Comparison of ENCODE assay signal across 8 cellular contexts in the genomic region with DNA sequence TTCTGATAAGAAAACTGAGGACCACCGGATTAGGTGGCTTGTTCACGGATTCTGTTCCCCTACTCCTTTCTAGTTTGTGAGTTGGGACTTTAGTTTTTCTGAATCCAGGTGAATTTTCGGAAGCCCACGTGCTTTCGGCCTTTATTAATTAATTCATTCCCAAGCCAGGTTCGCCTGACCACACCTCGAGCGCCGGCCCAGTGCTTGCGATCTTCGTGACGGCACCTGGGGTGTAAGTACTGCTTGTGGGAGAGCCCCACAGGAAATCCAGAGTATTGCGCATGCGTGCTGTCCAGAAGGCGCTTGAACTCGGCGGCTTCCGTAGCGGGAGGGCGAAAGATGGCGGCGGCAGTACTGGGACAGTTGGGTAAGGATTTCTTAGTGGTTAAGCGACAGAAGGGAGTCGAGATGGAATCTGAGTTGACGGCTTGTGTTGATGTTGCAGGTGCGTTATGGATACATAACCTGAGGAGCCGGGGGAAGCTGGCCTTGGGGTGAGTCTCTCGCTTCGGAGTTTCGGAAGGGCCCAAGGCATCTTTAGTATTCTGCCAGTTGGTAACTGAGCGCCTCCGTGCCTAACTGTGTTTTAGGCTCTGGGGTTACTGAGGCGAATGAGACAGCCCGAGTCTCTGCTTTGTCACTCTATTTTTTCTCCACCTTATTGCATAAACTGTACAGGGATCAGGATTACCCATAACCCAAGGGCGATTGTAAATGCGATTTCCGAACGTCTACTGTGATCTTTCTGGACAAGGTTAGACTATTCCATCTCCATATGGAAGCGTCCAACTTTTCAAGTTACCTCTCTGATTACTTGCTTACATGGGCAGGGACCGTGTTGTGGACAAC. TPM values are rescaled to one million over a fixed set of nuclear protein-coding genes. Genes with fewer than 3 reads are reported as not detected.
DNase-seq lines count a peak whose midpoint lies in the region; ATAC-seq and TF ChIP-seq lines count a peak whose summit lies in the region.

A gene (plus strand): TSS at position 302 of the 849 bp plus-strand sequence. CDS start 38 bp downstream, at position 340.

- H2AFZ ChIP-seq in SK-N-SH (ENCODE audit: low read depth) = peak within 1 kb of the TSS; percentile 94

- peaks cover 3% of the 10 kb centered on the region; the same call in 1 of the 2 replicates for H4K20me1 ChIP-seq in SK-N-SH (ENCODE audit: insufficient read depth)

- H3K79me2 ChIP-seq in SK-N-SH (ENCODE audit: insufficient read depth) = peaks cover 63% of the 10 kb centered on the region

- H3K4me1 ChIP-seq in SK-N-SH (ENCODE audit: control insufficient read depth in 1 of 2, insufficient read depth in 2 of 2, low read depth in 1 of 2, low read length in 1 of 2) = peaks cover 7 to 15% of the 10 kb centered on the region in 2 experiments; a peak in 3 of 4 replicates

- peak within 1 kb of the TSS; percentile 84 for H3K9ac ChIP-seq in SK-N-SH

- H3K27me3 ChIP-seq in SK-N-SH (ENCODE audit: insufficient read depth) = no peaks in the 10 kb centered on the region

- peak within 1 kb of the TSS; percentile 82 for H3K4me2 ChIP-seq in SK-N-SH

- no peak; the same call in 1 of the 2 replicates for TF ChIP-seq RAD21 in SK-N-SH (IDR thresholded peaks at IDR 0.05; ENCODE audit: low read length)

- CTCF ChIA-PET in SK-N-SH (lab: Yijun Ruan, JAX) = interaction anchor here (1.0 to 1.4 kb wide), 2 partner anchors 31 to 286 kb away, joined by 3 to 4 read pairs; no protein-coding TSS in a partner anchor

- H3K4me3 ChIP-seq in SK-N-SH (ENCODE audit: low read depth in 2 of 2, low read length in 1 of 2) = peak within 1 kb of the TSS; percentile 82 to 90

- peak in 1 of 2 experiments; percentile 6; a peak in 1 of 4 replicates for TF ChIP-seq EP300 in SK-N-SH (IDR thresholded peaks at IDR 0.05; ENCODE audit: borderline replicate concordance in 1 of 2, low read depth in 1 of 2, low read length in 1 of 2)

- DNase-seq in GM04504 (ENCODE audit: low read depth) = peak; percentile 81
- DNase-seq in NCI-H1092 (lab: John Stamatoyannopoulos, UW) = peak; percentile 80
- DNase-seq in SK-N-SH = peak; percentile 91
- peak; percentile 93 for DNase-seq in activated naive CD4-positive, alpha-beta T cell treated with anti-CD3 and anti-CD28 coated beads, Interleukin-2, amount 50 U/mL, for 16 hours
- DNase-seq in globus pallidus (ENCODE audit: low spot score) = peak; percentile 88
- DNase-seq in non-pigmented ciliary epithelial cell (ENCODE audit: low read depth) = peak; percentile 78
- DNase-seq in substantia nigra (lab: John Stamatoyannopoulos, UW) = peak; percentile 23 to 93 (median 82)

- no peak for TF ChIP-seq CTCF in SK-N-SH (IDR thresholded peaks at IDR 0.05)

- no peaks in the 10 kb centered on the region for H3K9me3 ChIP-seq in SK-N-SH

- peak; percentile 49 for ATAC-seq in HG02571 (IDR thresholded peaks at IDR 0.05; ENCODE audit: unreplicated experiment)

- POLR2A ChIA-PET in SK-N-SH (lab: Yijun Ruan, JAX) = no interaction called here

- WGBS in SK-N-SH (ENCODE audit: low lambda C conversion rate) = 2% methylated on average over 35 of the region's 40 CpGs

- H3K27ac ChIP-seq in SK-N-SH (ENCODE audit: low read depth in 2 of 2, low read length in 1 of 2) = peak within 1 kb of the TSS; percentile 58 to 78; a peak in 3 of 4 replicates
- peak within 1 kb of the TSS; percentile 81 for H3K27ac ChIP-seq in substantia nigra (ENCODE audit: low read depth, low read length, poor library complexity, severe bottlenecking)

- H3K36me3 ChIP-seq in SK-N-SH (replicated peaks in 1 of 2; ENCODE audit: control insufficient read depth in 1 of 2, insufficient read depth in 2 of 2, low read length in 1 of 2) = no peaks in the 10 kb centered on the region

- no peaks in the 10 kb centered on the region for H3K9me2 ChIP-seq in SK-N-SH

- H3F3A ChIP-seq in SK-N-SH (replicated peaks; ENCODE audit: insufficient read depth) = peaks cover 9% of the 10 kb centered on the region

TF ChIP-seq in SK-N-SH, 30 proteins besides CTCF, POLR2A, EP300 and RAD21:
- peak; percentile 64 for TF ChIP-seq NRF1 (IDR thresholded peaks at IDR 0.05; ENCODE audit: low read depth, low read length)
- peak; percentile 75; the same call in 1 of the 2 replicates for TF ChIP-seq SIN3A (IDR thresholded peaks at IDR 0.05; ENCODE audit: borderline replicate concordance, low read depth, low read length)
- TF ChIP-seq GABPA (IDR thresholded peaks at IDR 0.05; ENCODE audit: low read depth) = peak; percentile 27; the same call in 1 of the 2 replicates
- no peak for TF ChIP-seq SMC3 (IDR thresholded peaks at IDR 0.05; ENCODE audit: low read depth, low read length)
- TF ChIP-seq YY1 (IDR thresholded peaks at IDR 0.05; ENCODE audit: low read depth) = peak; percentile 97
- TF ChIP-seq RFX5 (IDR thresholded peaks at IDR 0.05; ENCODE audit: low read length) = no peak
- TF ChIP-seq TEAD4 (IDR thresholded peaks at IDR 0.05; ENCODE audit: borderline replicate concordance, insufficient read depth) = no peak
- TF ChIP-seq, protein P1, sequence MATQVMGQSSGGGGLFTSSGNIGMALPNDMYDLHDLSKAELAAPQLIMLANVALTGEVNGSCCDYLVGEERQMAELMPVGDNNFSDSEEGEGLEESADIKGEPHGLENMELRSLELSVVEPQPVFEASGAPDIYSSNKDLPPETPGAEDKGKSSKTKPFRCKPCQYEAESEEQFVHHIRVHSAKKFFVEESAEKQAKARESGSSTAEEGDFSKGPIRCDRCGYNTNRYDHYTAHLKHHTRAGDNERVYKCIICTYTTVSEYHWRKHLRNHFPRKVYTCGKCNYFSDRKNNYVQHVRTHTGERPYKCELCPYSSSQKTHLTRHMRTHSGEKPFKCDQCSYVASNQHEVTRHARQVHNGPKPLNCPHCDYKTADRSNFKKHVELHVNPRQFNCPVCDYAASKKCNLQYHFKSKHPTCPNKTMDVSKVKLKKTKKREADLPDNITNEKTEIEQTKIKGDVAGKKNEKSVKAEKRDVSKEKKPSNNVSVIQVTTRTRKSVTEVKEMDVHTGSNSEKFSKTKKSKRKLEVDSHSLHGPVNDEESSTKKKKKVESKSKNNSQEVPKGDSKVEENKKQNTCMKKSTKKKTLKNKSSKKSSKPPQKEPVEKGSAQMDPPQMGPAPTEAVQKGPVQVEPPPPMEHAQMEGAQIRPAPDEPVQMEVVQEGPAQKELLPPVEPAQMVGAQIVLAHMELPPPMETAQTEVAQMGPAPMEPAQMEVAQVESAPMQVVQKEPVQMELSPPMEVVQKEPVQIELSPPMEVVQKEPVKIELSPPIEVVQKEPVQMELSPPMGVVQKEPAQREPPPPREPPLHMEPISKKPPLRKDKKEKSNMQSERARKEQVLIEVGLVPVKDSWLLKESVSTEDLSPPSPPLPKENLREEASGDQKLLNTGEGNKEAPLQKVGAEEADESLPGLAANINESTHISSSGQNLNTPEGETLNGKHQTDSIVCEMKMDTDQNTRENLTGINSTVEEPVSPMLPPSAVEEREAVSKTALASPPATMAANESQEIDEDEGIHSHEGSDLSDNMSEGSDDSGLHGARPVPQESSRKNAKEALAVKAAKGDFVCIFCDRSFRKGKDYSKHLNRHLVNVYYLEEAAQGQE (IDR thresholded peaks at IDR 0.05; ENCODE audit: low read depth, low read length) = 0 out of 2 replicates have a peak, but pooled peaks have one; percentile 33
- TF ChIP-seq GATA2 (CRISPR knock-in tag; IDR thresholded peaks at IDR 0.05) = no peak
- peak; percentile 96 for TF ChIP-seq POLR2AphosphoS5 (IDR thresholded peaks at IDR 0.05; ENCODE audit: low read depth, low read length)
- 0 out of 2 replicates have a peak, but pooled peaks have one; percentile 26 for TF ChIP-seq RCOR1 (IDR thresholded peaks at IDR 0.05; ENCODE audit: low read length)
- TF ChIP-seq TAF1 (IDR thresholded peaks at IDR 0.05; ENCODE audit: borderline replicate concordance, low read depth, low read length) = peak; percentile 95
- TF ChIP-seq, protein P2, sequence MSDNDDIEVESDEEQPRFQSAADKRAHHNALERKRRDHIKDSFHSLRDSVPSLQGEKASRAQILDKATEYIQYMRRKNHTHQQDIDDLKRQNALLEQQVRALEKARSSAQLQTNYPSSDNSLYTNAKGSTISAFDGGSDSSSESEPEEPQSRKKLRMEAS (IDR thresholded peaks at IDR 0.05; ENCODE audit: low read depth) = peak; percentile 80
- peak; percentile 41 for TF ChIP-seq CHD2 (IDR thresholded peaks at IDR 0.05; ENCODE audit: low read length, partially characterized antibody)
- TF ChIP-seq ELF1 (IDR thresholded peaks at IDR 0.05) = peak; percentile 44; the same call in 1 of the 2 replicates
- peak; percentile 17; the same call in 1 of the 2 replicates for TF ChIP-seq TCF12 (IDR thresholded peaks at IDR 0.05)
- TF ChIP-seq MXI1 (IDR thresholded peaks at IDR 0.05; ENCODE audit: low read depth, low read length) = peak; percentile 41

RNA-seq across cellular contexts. Expression of the gene that starts here (rescaled TPM):
- 41.0 and 50.7 TPM in 2 replicates for polyA plus RNA-seq in SK-N-SH (2012; rRNA removed)
- polyA plus RNA-seq in SK-N-SH (2012; cell fraction: cytosol; rRNA removed) = 48.1 and 66.9 TPM in 2 replicates
- 23.8 and 27.3 TPM in 2 replicates for polyA plus RNA-seq in SK-N-SH (2012; cell fraction: nucleus; rRNA removed)

Comparison
In these comparisons a context has a peak if more than half of its experiments do, and no peak if none do; other contexts are left out.
1. Peak in every context shown above with its lines: DNase-seq, ATAC-seq, H3K4me3 ChIP-seq and H3K27ac ChIP-seq.